26 cellular contexts compared by ENCODE assay signal in the genomic region with DNA sequence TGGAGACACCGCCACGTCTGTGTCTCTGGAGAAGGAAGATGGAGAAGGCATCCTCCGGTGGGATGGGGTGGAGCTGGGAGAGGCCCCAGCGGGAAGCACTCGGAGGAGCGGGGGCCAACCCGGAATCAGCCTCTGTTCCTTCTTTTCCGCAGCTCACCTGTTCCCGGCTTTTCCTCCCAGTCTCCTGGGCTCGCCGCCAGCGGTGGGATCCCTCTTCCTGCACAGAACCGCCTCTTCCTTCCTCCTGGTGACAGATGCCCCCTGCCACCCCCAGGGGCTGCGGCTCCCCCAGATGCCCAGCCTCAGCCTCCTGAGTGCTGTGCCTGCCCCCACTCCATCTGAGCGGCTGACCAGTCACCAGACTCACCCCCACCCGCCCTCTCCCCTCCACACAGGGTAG.
"Had no signal": no experiment of that assay in that cellular context is flagged by ENCODE, and none has a peak within 500 bp of the region (broad histone marks: within the 10 kb centered on the region; RNA-seq: fewer than 3 reads in every experiment).

No MANE protein-coding gene starts in this region.

- DNase-seq: activated CD4-positive, alpha-beta T cell treated with anti-CD3 and anti-CD28 coated beads for 48 hours; activated CD4-positive, alpha-beta T cell treated with anti-CD3 and anti-CD28 coated beads, Interleukin-2, amount 50 U/mL, for 48 hours; activated CD8-positive, alpha-beta memory T cell treated with anti-CD3 and anti-CD28 coated beads for 24 hours; activated naive CD4-positive, alpha-beta T cell treated with anti-CD3 and anti-CD28 coated beads for 36 hours; activated naive CD8-positive, alpha-beta T cell treated with anti-CD3 and anti-CD28 coated beads for 36 hours; body of pancreas; cerebellar nuclear complex; colonic mucosa; effector memory CD8-positive, alpha-beta T cell; foreskin fibroblast; left lung; naive B cell; nephron progenitor cell; nucleus accumbens; pancreas; spleen; stimulated activated naive CD8-positive, alpha-beta T cell treated with anti-CD3 and anti-CD28 coated beads, Interleukin-15, Interleukin-2, amounts not matched to agents 100 U/mL and 50 U/mL, for 24 hours; testis; trophoblast cell; uterus had no signal

- ATAC-seq: activated CD4-positive, CD25-positive, alpha-beta regulatory T cell treated with anti-CD3 and anti-CD28 coated beads, Interleukin-2, amount 50 U/mL, for 24 hours; body of pancreas; effector memory CD8-positive, alpha-beta T cell; esophagus mucosa; left lung; pancreas; right cardiac atrium had no signal

- FAIRE-seq: islet of Langerhans, pancreas had no signal

- H3K27me3 ChIP-seq: adrenal gland, body of pancreas, colonic mucosa, left lung, pancreas, spleen, testis, uterus had no signal

- H3K36me3 ChIP-seq: adrenal gland, colonic mucosa, pancreas, uterus had no signal

- H3K4me3 ChIP-seq: adrenal gland, body of pancreas, colonic mucosa, left lung, pancreas, spleen, testis, uterus had no signal

- H3K27ac ChIP-seq: adrenal gland, body of pancreas, colonic mucosa, pancreas, testis, VCaP had no signal

- H3K9me3 ChIP-seq: adrenal gland, body of pancreas, colonic mucosa, left lung, pancreas, testis, uterus had no signal

- H3K4me1 ChIP-seq: adrenal gland, body of pancreas, colonic mucosa, pancreas had no signal
